8 cellular contexts compared by ENCODE assay signal in genomic region chr20:32483351-32484220, GRCh38.
A peak's percentile ranks its signal among the peaks of the same experiment; 100 is the strongest.
DNase-seq lines count a peak whose midpoint lies in the region; ATAC-seq and TF ChIP-seq lines count a peak whose summit lies in the region.

No MANE protein-coding gene starts in this region.

- H3K36me3 ChIP-seq in CD8-positive, alpha-beta memory T cell (ENCODE audit: insufficient read depth, low read length) = peaks cover 4% of the 10 kb centered on the region
- H3K36me3 ChIP-seq in KMS-11 (ENCODE audit: insufficient read depth) (no peaks in the 10 kb centered on the region), Peyer's patch (no peaks in the 10 kb centered on the region), stomach smooth muscle (ENCODE audit: control insufficient read depth in 2 of 2, insufficient read depth in 2 of 2, low read length in 2 of 2) (no peaks in the 10 kb centered on the region)

- peaks cover 0 to 16% (median 5%) of the 10 kb centered on the region in 3 donors for H3K36me3 Mint-ChIP-seq in CD8-positive, alpha-beta memory T cell
- H3K36me3 Mint-ChIP-seq in nephron progenitor cell (ENCODE audit: low read depth) = peaks cover 17% of the 10 kb centered on the region

- peaks cover 40% of the 10 kb centered on the region for H3K4me1 ChIP-seq in CD8-positive, alpha-beta memory T cell (ENCODE audit: insufficient read depth, low read length)
- H3K4me1 ChIP-seq in KMS-11 (ENCODE audit: low read depth, poor library complexity, severe bottlenecking) (peaks cover 15% of the 10 kb centered on the region), Peyer's patch (peaks cover 0 to 55% (median 11%) of the 10 kb centered on the region in 4 donors), stomach smooth muscle (ENCODE audit: control insufficient read depth, insufficient read depth, low read length) (peaks cover 45% of the 10 kb centered on the region)

- H4K20me1 ChIP-seq in KMS-11 (ENCODE audit: insufficient read depth) = no peaks in the 10 kb centered on the region

- H3K4me2 ChIP-seq in KMS-11 = peak overlapping the region; percentile 45

- TF ChIP-seq CTCF in KMS-11 (conservative IDR thresholded peaks at IDR 0.05; ENCODE audit: low read depth, low read length) (no peak), Peyer's patch (IDR thresholded peaks at IDR 0.05) (peak in 1 of 6 experiments; percentile 3), fibroblast of pulmonary artery (IDR thresholded peaks at IDR 0.05; ENCODE audit: low read length, missing control alignments) (no peak), nephron progenitor cell (IDR thresholded peaks at IDR 0.05) (no peak)

- no peaks in the 10 kb centered on the region for H3K9me3 Mint-ChIP-seq in CD8-positive, alpha-beta memory T cell
- H3K9me3 Mint-ChIP-seq in nephron progenitor cell = no peaks in the 10 kb centered on the region

- POLR2A ChIA-PET in CD8-positive, alpha-beta memory T cell (lab: Charles Lee) = interaction anchor here (0.6 to 1.9 kb wide), 3 partner anchors 41 to 270 kb away, joined by 3 to 10 read pairs (median 6); partner anchors contain the start of gene ASXL1

- H3K27me3 Mint-ChIP-seq in CD8-positive, alpha-beta memory T cell = no peaks in the 10 kb centered on the region
- peaks cover 10% of the 10 kb centered on the region for H3K27me3 Mint-ChIP-seq in nephron progenitor cell (ENCODE audit: low read depth, poor library complexity)

- no peaks in the 10 kb centered on the region for H3K27me3 ChIP-seq in CD8-positive, alpha-beta memory T cell (ENCODE audit: insufficient read depth, low read length, poor library complexity, severe bottlenecking)
- H3K27me3 ChIP-seq in KMS-11 (ENCODE audit: insufficient read depth, low read depth) = no peaks in the 10 kb centered on the region
- H3K27me3 ChIP-seq in Peyer's patch = no peaks in the 10 kb centered on the region
- no peaks in the 10 kb centered on the region for H3K27me3 ChIP-seq in stomach smooth muscle (ENCODE audit: control insufficient read depth in 1 of 2, insufficient read depth in 2 of 2, low read length in 2 of 2)

- peak; percentile 78 to 79 for TF ChIP-seq POLR2A in Peyer's patch (IDR thresholded peaks at IDR 0.05)

- ATAC-seq in GM21515 (IDR thresholded peaks at IDR 0.05; ENCODE audit: unreplicated experiment) = no peak

- H3K79me2 ChIP-seq in KMS-11 (ENCODE audit: insufficient read depth, low read depth) = no peaks in the 10 kb centered on the region; the same call in 1 of the 2 replicates

- no peak overlapping the region for H3K27ac ChIP-seq in CD8-positive, alpha-beta memory T cell (ENCODE audit: low read depth, low read length)
- H3K27ac ChIP-seq in KMS-11 (peak overlapping the region; percentile 92), Peyer's patch (peak overlapping the region; percentile 77 to 95 (median 90)), stomach smooth muscle (ENCODE audit: low read length) (peak overlapping the region; percentile 49)

- H3K4me3 Mint-ChIP-seq in CD8-positive, alpha-beta memory T cell = peak overlapping the region; percentile 80 to 95 (median 87)
- peak overlapping the region; percentile 81 for H3K4me3 Mint-ChIP-seq in nephron progenitor cell

- DNase-seq in CD8-positive, alpha-beta memory T cell = peak; percentile 62 to 78 (median 65)
- DNase-seq in Peyer's patch (peak; percentile 31 to 90 (median 83)), fibroblast of pulmonary artery (ENCODE audit: low read depth) (peak; percentile 81), nephron progenitor cell (peak; percentile 86)
- DNase-seq in activated effector memory CD4-positive, alpha-beta T cell treated with Interleukin-2 at 50 U/mL for 16 hours = peak; percentile 51

- peak overlapping the region; percentile 58 for H3K4me3 ChIP-seq in CD8-positive, alpha-beta memory T cell (ENCODE audit: low read length)
- no peak overlapping the region for H3K4me3 ChIP-seq in KMS-11 (IDR thresholded peaks at IDR 0.05; ENCODE audit: insufficient read depth, low read depth, low read length)
- peak overlapping the region; percentile 75 to 92 (median 84) for H3K4me3 ChIP-seq in Peyer's patch
- H3K4me3 ChIP-seq in fibroblast of pulmonary artery (replicated peaks; ENCODE audit: low read depth, low read length) = peak overlapping the region; percentile 70
- peak overlapping the region; percentile 66 to 75 for H3K4me3 ChIP-seq in stomach smooth muscle (ENCODE audit: low read length in 2 of 2)

- peak overlapping the region; percentile 97 for H3K9ac ChIP-seq in KMS-11
- H3K9ac ChIP-seq in stomach smooth muscle (ENCODE audit: low read length in 2 of 2) = peak overlapping the region; percentile 21 to 53

- peaks cover 37 to 62% (median 48%) of the 10 kb centered on the region in 3 donors for H3K4me1 Mint-ChIP-seq in CD8-positive, alpha-beta memory T cell
- H3K4me1 Mint-ChIP-seq in nephron progenitor cell = peaks cover 52% of the 10 kb centered on the region

- CTCF ChIA-PET in CD8-positive, alpha-beta memory T cell (lab: Charles Lee) = interaction anchor here (1.2 to 2.0 kb wide), 2 partner anchors 18 to 26 kb away, joined by 4 to 6 read pairs; no protein-coding TSS in a partner anchor

- H3K27ac Mint-ChIP-seq in CD8-positive, alpha-beta memory T cell = peak overlapping the region in 7 of 8 donors; percentile 54 to 84 (median 67)
- peak overlapping the region; percentile 51 for H3K27ac Mint-ChIP-seq in nephron progenitor cell

- no peaks in the 10 kb centered on the region for H3K9me3 ChIP-seq in CD8-positive, alpha-beta memory T cell (ENCODE audit: low read length)
- H3K9me3 ChIP-seq in Peyer's patch (no peaks in the 10 kb centered on the region), stomach smooth muscle (ENCODE audit: control insufficient read depth in 2 of 2, low read length in 2 of 2) (no peaks in the 10 kb centered on the region)

- H2AFZ ChIP-seq in KMS-11 (ENCODE audit: low read depth) = peak overlapping the region; percentile 50; the same call in 1 of the 2 replicates
